Comparison of ENCODE assay signal across 8 cellular contexts in genomic region chr17:79010304-79010646, GRCh38. TPM values are rescaled to one million over a fixed set of nuclear protein-coding genes. Genes with fewer than 3 reads are reported as not detected.
DNase-seq lines count a peak whose midpoint lies in the region; ATAC-seq and TF ChIP-seq lines count a peak whose summit lies in the region.

No MANE protein-coding gene starts in this region.

- peak overlapping the region; percentile 97 for H3K4me3 ChIP-seq in Jurkat, Clone E6-1 (ENCODE audit: low read length)
- H3K4me3 ChIP-seq in choroid plexus epithelial cell (ENCODE audit: low read depth, low read length) = peak overlapping the region; percentile 72
- peak overlapping the region; percentile 33 to 80 for H3K4me3 ChIP-seq in muscle layer of colon (ENCODE audit: low read depth in 1 of 2, low read length in 2 of 2)

- H3K36me3 ChIP-seq in muscle layer of colon (ENCODE audit: insufficient read depth, low read length) = no peaks in the 10 kb centered on the region

- DNase-seq in Jurkat, Clone E6-1 (ENCODE audit: low read depth, low spot score) = no peak
- DNase-seq in choroid plexus epithelial cell (ENCODE audit: low read depth) (no peak), NCI-H128 (lab: John Stamatoyannopoulos, UW; ENCODE audit: unreplicated experiment) (no peak), putamen (ENCODE audit: low spot score) (no peak), SIG-M5 (lab: John Stamatoyannopoulos, UW) (no peak)

- H3K4me1 ChIP-seq in muscle layer of colon (ENCODE audit: insufficient read depth, low read length) = peaks cover 28% of the 10 kb centered on the region

- H3K9me3 ChIP-seq in muscle layer of colon (ENCODE audit: low read length) = no peaks in the 10 kb centered on the region

- H3K27me3 ChIP-seq in muscle layer of colon (ENCODE audit: control insufficient read depth in 1 of 2, insufficient read depth in 2 of 2, low read length in 2 of 2) = no peaks in the 10 kb centered on the region

- TF ChIP-seq CTCF in 22Rv1 (IDR thresholded peaks at IDR 0.05) (no peak), choroid plexus epithelial cell (conservative IDR thresholded peaks at IDR 0.05; ENCODE audit: low read depth, low read length) (no peak)

- ATAC-seq in HG03571 (IDR thresholded peaks at IDR 0.05; ENCODE audit: unreplicated experiment) = no peak

- H3K9ac ChIP-seq in muscle layer of colon (ENCODE audit: low read length) = peak overlapping the region; percentile 28

- H3K27ac ChIP-seq in 22Rv1 (peak overlapping the region; percentile 99), muscle layer of colon (ENCODE audit: low read depth, low read length) (no peak overlapping the region)

RNA-seq across cellular contexts. Expression of gene CANT1, which starts 0.7 kb away (rescaled TPM):
- 24.8 TPM for polyA plus RNA-seq in Jurkat, Clone E6-1 (2012; ENCODE audit: insufficient read depth, insufficient read length)

RNA-seq across cellular contexts. Expression of gene C1QTNF1, which starts 13.7 kb away (rescaled TPM):
- 0.82 TPM for polyA plus RNA-seq in Jurkat, Clone E6-1 (2012; ENCODE audit: insufficient read depth, insufficient read length)

RNA-seq across cellular contexts. Expression of gene LGALS3BP, which starts 30.6 kb away (rescaled TPM):
- 0.66 TPM for polyA plus RNA-seq in Jurkat, Clone E6-1 (2012; ENCODE audit: insufficient read depth, insufficient read length)
